2 cellular contexts compared by ENCODE assay signal in genomic region chr14:59199205-59199604, GRCh38.
TF ChIP-seq lines count a peak whose summit lies in the region.

No MANE protein-coding gene starts in this region.

TF ChIP-seq in SK-N-SH, 30 proteins besides CTCF, POLR2A, EP300 and RAD21 (continued from another document):
- TF ChIP-seq REST (IDR thresholded peaks at IDR 0.05; ENCODE audit: low read depth, low read length) (no peak), MXI1 (IDR thresholded peaks at IDR 0.05; ENCODE audit: low read depth, low read length) (no peak), TEAD4 (IDR thresholded peaks at IDR 0.05; ENCODE audit: borderline replicate concordance, insufficient read depth) (no peak), RFX5 (IDR thresholded peaks at IDR 0.05; ENCODE audit: low read length) (no peak), FOXJ3 (CRISPR knock-in tag; IDR thresholded peaks at IDR 0.05) (no peak), ZBTB33 (IDR thresholded peaks at IDR 0.05; ENCODE audit: borderline replicate concordance, low read depth) (no peak), NRF1 (IDR thresholded peaks at IDR 0.05; ENCODE audit: low read depth, low read length) (no peak)

TF ChIP-seq in SK-N-SH treated with all-trans-retinoic acid at 6 μM for 48 hours, 23 proteins besides CTCF, POLR2A, EP300 and RAD21 (continued from another document):
- TF ChIP-seq PATZ1 (CRISPR knock-in tag; IDR thresholded peaks at IDR 0.05; ENCODE audit: borderline replicate concordance), result no peak
